In the genomic region with DNA sequence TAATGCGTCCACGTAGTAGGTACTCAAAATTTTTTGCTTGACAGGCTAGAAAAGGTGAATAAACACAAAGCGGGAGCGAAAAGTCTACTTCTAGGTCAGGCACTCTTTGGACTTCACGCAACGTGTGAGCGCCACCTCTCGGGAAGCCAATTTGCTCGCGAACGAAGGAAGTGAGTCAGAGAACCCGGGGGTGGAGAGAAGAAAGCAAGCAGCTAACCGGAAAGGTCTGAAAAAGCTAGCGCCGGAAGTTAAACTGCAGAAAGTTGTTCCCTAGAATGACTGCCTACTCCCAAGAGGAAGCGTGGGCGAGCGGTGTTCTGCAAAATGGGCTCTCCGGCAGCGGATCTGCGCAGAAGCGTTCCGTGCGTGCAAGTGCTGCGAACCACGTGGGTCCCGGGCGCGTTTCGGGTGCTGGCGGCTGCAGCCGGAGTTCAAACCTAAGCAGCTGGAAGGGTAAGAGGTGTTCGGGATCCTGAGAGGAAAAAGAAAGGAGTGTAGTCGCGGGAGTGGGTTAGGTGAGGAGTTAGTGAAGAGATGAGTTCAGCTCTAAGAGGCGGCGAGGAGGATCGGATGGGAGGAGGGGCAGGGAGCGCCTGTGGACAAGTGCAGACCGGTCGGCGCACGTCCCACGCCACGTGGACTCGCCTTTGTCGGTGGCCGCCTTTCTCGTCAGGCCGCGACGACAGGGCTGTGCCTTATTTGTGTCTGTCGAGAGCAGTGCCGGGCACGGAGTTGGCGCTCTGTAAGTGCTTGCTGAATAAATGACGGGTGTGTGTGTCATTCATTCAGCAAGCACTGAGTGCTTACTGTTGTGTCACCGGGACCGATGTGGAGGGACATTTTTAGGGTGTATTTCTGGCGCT, we compare ENCODE assay signal across 1 cellular context.
TF ChIP-seq lines count a peak whose summit lies in the region.

A gene (plus strand): TSS at position 350 of the 863 bp plus-strand sequence. CDS start 2,096 bp downstream, outside the sequence.

TF ChIP-seq in HepG2, 621 proteins besides CTCF, POLR2A, EP300 and RAD21 (continued from another document and continues in another):
- TF ChIP-seq ZSCAN20 (CRISPR knock-in tag; IDR thresholded peaks at IDR 0.05; ENCODE audit: borderline replicate concordance), result peak; percentile 89; the same call in 1 of the 2 replicates
- peak; percentile 95 for TF ChIP-seq ZSCAN12 (CRISPR knock-in tag; IDR thresholded peaks at IDR 0.05)
- peak; percentile 93 for TF ChIP-seq ZNF790 (CRISPR knock-in tag; IDR thresholded peaks at IDR 0.05; ENCODE audit: borderline replicate concordance)
- peak; percentile 99 for TF ChIP-seq ATF7-NPFF (CRISPR knock-in tag; IDR thresholded peaks at IDR 0.05; ENCODE audit: low read depth)
- peak; percentile 88; the same call in 1 of the 2 replicates for TF ChIP-seq GLI4 (CRISPR knock-in tag; IDR thresholded peaks at IDR 0.05; ENCODE audit: borderline replicate concordance)
- TF ChIP-seq SMARCE1 (IDR thresholded peaks at IDR 0.05; ENCODE audit: borderline replicate concordance), result no peak
- TF ChIP-seq POLR2G (IDR thresholded peaks at IDR 0.05; ENCODE audit: low read depth, low read length), result peak; percentile 96
- TF ChIP-seq CEBPG (CRISPR knock-in tag; IDR thresholded peaks at IDR 0.05), result peak; percentile 78
- peak; percentile 98 for TF ChIP-seq MED1 (CRISPR knock-in tag; IDR thresholded peaks at IDR 0.05)
- 0 out of 2 replicates have a peak, but pooled peaks have one; percentile 83 for TF ChIP-seq ZFP36L1 (CRISPR knock-in tag; IDR thresholded peaks at IDR 0.05)
- TF ChIP-seq ZFP62 (CRISPR knock-in tag; IDR thresholded peaks at IDR 0.05), result peak; percentile 88; the same call in 1 of the 2 replicates
- TF ChIP-seq, protein P1, sequence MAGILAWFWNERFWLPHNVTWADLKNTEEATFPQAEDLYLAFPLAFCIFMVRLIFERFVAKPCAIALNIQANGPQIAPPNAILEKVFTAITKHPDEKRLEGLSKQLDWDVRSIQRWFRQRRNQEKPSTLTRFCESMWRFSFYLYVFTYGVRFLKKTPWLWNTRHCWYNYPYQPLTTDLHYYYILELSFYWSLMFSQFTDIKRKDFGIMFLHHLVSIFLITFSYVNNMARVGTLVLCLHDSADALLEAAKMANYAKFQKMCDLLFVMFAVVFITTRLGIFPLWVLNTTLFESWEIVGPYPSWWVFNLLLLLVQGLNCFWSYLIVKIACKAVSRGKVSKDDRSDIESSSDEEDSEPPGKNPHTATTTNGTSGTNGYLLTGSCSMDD (CRISPR knock-in tag; IDR thresholded peaks at IDR 0.05), result no peak
- TF ChIP-seq, protein P2, sequence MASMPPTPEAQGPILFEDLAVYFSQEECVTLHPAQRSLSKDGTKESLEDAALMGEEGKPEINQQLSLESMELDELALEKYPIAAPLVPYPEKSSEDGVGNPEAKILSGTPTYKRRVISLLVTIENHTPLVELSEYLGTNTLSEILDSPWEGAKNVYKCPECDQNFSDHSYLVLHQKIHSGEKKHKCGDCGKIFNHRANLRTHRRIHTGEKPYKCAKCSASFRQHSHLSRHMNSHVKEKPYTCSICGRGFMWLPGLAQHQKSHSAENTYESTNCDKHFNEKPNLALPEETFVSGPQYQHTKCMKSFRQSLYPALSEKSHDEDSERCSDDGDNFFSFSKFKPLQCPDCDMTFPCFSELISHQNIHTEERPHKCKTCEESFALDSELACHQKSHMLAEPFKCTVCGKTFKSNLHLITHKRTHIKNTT (CRISPR knock-in tag; IDR thresholded peaks at IDR 0.05), result peak; percentile 25; the same call in 1 of the 2 replicates
- TF ChIP-seq, protein P3, sequence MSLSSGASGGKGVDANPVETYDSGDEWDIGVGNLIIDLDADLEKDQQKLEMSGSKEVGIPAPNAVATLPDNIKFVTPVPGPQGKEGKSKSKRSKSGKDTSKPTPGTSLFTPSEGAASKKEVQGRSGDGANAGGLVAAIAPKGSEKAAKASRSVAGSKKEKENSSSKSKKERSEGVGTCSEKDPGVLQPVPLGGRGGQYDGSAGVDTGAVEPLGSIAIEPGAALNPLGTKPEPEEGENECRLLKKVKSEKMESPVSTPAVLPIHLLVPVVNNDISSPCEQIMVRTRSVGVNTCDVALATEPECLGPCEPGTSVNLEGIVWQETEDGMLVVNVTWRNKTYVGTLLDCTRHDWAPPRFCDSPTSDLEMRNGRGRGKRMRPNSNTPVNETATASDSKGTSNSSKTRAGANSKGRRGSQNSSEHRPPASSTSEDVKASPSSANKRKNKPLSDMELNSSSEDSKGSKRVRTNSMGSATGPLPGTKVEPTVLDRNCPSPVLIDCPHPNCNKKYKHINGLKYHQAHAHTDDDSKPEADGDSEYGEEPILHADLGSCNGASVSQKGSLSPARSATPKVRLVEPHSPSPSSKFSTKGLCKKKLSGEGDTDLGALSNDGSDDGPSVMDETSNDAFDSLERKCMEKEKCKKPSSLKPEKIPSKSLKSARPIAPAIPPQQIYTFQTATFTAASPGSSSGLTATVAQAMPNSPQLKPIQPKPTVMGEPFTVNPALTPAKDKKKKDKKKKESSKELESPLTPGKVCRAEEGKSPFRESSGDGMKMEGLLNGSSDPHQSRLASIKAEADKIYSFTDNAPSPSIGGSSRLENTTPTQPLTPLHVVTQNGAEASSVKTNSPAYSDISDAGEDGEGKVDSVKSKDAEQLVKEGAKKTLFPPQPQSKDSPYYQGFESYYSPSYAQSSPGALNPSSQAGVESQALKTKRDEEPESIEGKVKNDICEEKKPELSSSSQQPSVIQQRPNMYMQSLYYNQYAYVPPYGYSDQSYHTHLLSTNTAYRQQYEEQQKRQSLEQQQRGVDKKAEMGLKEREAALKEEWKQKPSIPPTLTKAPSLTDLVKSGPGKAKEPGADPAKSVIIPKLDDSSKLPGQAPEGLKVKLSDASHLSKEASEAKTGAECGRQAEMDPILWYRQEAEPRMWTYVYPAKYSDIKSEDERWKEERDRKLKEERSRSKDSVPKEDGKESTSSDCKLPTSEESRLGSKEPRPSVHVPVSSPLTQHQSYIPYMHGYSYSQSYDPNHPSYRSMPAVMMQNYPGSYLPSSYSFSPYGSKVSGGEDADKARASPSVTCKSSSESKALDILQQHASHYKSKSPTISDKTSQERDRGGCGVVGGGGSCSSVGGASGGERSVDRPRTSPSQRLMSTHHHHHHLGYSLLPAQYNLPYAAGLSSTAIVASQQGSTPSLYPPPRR (CRISPR knock-in tag; IDR thresholded peaks at IDR 0.05; ENCODE audit: borderline replicate concordance), result peak; percentile 92
- peak; percentile 67 to 100; a peak in 3 of 4 replicates for TF ChIP-seq KLF16 (CRISPR knock-in tag; IDR thresholded peaks at IDR 0.05)
- TF ChIP-seq YY1 (IDR thresholded peaks at IDR 0.05; ENCODE audit: insufficient read depth, insufficient replicate concordance, low read depth, low read length), result peak; percentile 88
- TF ChIP-seq HNF4G (IDR thresholded peaks at IDR 0.05; ENCODE audit: borderline replicate concordance, low read depth, low read length), result peak; percentile 43; the same call in 1 of the 2 replicates
- TF ChIP-seq HNF4G (CRISPR knock-in tag; IDR thresholded peaks at IDR 0.05; ENCODE audit: borderline replicate concordance, low read depth), result peak; percentile 89
- TF ChIP-seq MLLT10 (CRISPR knock-in tag; IDR thresholded peaks at IDR 0.05), result peak; percentile 71; the same call in 1 of the 2 replicates
- TF ChIP-seq, protein P4, sequence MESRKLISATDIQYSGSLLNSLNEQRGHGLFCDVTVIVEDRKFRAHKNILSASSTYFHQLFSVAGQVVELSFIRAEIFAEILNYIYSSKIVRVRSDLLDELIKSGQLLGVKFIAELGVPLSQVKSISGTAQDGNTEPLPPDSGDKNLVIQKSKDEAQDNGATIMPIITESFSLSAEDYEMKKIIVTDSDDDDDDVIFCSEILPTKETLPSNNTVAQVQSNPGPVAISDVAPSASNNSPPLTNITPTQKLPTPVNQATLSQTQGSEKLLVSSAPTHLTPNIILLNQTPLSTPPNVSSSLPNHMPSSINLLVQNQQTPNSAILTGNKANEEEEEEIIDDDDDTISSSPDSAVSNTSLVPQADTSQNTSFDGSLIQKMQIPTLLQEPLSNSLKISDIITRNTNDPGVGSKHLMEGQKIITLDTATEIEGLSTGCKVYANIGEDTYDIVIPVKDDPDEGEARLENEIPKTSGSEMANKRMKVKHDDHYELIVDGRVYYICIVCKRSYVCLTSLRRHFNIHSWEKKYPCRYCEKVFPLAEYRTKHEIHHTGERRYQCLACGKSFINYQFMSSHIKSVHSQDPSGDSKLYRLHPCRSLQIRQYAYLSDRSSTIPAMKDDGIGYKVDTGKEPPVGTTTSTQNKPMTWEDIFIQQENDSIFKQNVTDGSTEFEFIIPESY (CRISPR knock-in tag; IDR thresholded peaks at IDR 0.05), result peak; percentile 90
- TF ChIP-seq ZNF121 (CRISPR knock-in tag; IDR thresholded peaks at IDR 0.05), result peak; percentile 65; the same call in 1 of the 2 replicates
- TF ChIP-seq ZNF777 (CRISPR knock-in tag; IDR thresholded peaks at IDR 0.05), result peak; percentile 76
- peak; percentile 98; the same call in 1 of the 2 replicates for TF ChIP-seq ZNF709 (CRISPR knock-in tag; IDR thresholded peaks at IDR 0.05)
- TF ChIP-seq, protein P5, sequence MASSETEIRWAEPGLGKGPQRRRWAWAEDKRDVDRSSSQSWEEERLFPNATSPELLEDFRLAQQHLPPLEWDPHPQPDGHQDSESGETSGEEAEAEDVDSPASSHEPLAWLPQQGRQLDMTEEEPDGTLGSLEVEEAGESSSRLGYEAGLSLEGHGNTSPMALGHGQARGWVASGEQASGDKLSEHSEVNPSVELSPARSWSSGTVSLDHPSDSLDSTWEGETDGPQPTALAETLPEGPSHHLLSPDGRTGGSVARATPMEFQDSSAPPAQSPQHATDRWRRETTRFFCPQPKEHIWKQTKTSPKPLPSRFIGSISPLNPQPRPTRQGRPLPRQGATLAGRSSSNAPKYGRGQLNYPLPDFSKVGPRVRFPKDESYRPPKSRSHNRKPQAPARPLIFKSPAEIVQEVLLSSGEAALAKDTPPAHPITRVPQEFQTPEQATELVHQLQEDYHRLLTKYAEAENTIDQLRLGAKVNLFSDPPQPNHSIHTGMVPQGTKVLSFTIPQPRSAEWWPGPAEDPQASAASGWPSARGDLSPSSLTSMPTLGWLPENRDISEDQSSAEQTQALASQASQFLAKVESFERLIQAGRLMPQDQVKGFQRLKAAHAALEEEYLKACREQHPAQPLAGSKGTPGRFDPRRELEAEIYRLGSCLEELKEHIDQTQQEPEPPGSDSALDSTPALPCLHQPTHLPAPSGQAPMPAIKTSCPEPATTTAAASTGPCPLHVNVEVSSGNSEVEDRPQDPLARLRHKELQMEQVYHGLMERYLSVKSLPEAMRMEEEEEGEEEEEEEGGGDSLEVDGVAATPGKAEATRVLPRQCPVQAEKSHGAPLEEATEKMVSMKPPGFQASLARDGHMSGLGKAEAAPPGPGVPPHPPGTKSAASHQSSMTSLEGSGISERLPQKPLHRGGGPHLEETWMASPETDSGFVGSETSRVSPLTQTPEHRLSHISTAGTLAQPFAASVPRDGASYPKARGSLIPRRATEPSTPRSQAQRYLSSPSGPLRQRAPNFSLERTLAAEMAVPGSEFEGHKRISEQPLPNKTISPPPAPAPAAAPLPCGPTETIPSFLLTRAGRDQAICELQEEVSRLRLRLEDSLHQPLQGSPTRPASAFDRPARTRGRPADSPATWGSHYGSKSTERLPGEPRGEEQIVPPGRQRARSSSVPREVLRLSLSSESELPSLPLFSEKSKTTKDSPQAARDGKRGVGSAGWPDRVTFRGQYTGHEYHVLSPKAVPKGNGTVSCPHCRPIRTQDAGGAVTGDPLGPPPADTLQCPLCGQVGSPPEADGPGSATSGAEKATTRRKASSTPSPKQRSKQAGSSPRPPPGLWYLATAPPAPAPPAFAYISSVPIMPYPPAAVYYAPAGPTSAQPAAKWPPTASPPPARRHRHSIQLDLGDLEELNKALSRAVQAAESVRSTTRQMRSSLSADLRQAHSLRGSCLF (CRISPR knock-in tag; IDR thresholded peaks at IDR 0.05; ENCODE audit: borderline replicate concordance), result peak; percentile 94
- TF ChIP-seq, protein P6, sequence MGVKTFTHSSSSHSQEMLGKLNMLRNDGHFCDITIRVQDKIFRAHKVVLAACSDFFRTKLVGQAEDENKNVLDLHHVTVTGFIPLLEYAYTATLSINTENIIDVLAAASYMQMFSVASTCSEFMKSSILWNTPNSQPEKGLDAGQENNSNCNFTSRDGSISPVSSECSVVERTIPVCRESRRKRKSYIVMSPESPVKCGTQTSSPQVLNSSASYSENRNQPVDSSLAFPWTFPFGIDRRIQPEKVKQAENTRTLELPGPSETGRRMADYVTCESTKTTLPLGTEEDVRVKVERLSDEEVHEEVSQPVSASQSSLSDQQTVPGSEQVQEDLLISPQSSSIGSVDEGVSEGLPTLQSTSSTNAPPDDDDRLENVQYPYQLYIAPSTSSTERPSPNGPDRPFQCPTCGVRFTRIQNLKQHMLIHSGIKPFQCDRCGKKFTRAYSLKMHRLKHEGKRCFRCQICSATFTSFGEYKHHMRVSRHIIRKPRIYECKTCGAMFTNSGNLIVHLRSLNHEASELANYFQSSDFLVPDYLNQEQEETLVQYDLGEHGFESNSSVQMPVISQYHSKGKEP (CRISPR knock-in tag; IDR thresholded peaks at IDR 0.05), result 0 out of 2 replicates have a peak, but pooled peaks have one; percentile 54
- TF ChIP-seq IRF2 (CRISPR knock-in tag; IDR thresholded peaks at IDR 0.05), result peak; percentile 99
- TF ChIP-seq CC2D1A (CRISPR knock-in tag; IDR thresholded peaks at IDR 0.05), result peak; percentile 95
- TF ChIP-seq ZNF335 (CRISPR knock-in tag; IDR thresholded peaks at IDR 0.05), result peak; percentile 97
- peak; percentile 100 for TF ChIP-seq GABPB1 (CRISPR knock-in tag; IDR thresholded peaks at IDR 0.05)
- TF ChIP-seq, protein P7, sequence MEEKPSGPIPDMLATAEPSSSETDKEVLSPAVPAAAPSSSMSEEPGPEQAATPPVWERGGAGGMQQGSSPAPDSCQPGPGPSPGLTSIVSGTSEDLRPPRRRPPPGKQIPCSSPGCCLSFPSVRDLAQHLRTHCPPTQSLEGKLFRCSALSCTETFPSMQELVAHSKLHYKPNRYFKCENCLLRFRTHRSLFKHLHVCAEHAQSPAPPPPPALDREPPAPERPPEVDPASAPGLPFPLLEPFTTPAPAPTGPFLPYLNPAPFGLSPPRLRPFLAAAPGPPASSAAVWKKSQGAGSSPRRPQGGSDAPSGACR (CRISPR knock-in tag; IDR thresholded peaks at IDR 0.05), result peak; percentile 96
- TF ChIP-seq YEATS2 (CRISPR knock-in tag; IDR thresholded peaks at IDR 0.05; ENCODE audit: borderline replicate concordance), result peak; percentile 99
- peak; percentile 99 for TF ChIP-seq MIER3 (CRISPR knock-in tag; IDR thresholded peaks at IDR 0.05; ENCODE audit: borderline replicate concordance)
- peak; percentile 99 for TF ChIP-seq ZNF343 (CRISPR knock-in tag; IDR thresholded peaks at IDR 0.05)
- peak; percentile 87; the same call in 1 of the 2 replicates for TF ChIP-seq XBP1 (CRISPR knock-in tag; IDR thresholded peaks at IDR 0.05)
- TF ChIP-seq, protein P8, sequence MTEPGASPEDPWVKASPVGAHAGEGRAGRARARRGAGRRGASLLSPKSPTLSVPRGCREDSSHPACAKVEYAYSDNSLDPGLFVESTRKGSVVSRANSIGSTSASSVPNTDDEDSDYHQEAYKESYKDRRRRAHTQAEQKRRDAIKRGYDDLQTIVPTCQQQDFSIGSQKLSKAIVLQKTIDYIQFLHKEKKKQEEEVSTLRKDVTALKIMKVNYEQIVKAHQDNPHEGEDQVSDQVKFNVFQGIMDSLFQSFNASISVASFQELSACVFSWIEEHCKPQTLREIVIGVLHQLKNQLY (CRISPR knock-in tag; IDR thresholded peaks at IDR 0.05), result peak; percentile 94
- no peak for TF ChIP-seq SMAD9 (CRISPR knock-in tag; IDR thresholded peaks at IDR 0.05)
